In the genomic region with DNA sequence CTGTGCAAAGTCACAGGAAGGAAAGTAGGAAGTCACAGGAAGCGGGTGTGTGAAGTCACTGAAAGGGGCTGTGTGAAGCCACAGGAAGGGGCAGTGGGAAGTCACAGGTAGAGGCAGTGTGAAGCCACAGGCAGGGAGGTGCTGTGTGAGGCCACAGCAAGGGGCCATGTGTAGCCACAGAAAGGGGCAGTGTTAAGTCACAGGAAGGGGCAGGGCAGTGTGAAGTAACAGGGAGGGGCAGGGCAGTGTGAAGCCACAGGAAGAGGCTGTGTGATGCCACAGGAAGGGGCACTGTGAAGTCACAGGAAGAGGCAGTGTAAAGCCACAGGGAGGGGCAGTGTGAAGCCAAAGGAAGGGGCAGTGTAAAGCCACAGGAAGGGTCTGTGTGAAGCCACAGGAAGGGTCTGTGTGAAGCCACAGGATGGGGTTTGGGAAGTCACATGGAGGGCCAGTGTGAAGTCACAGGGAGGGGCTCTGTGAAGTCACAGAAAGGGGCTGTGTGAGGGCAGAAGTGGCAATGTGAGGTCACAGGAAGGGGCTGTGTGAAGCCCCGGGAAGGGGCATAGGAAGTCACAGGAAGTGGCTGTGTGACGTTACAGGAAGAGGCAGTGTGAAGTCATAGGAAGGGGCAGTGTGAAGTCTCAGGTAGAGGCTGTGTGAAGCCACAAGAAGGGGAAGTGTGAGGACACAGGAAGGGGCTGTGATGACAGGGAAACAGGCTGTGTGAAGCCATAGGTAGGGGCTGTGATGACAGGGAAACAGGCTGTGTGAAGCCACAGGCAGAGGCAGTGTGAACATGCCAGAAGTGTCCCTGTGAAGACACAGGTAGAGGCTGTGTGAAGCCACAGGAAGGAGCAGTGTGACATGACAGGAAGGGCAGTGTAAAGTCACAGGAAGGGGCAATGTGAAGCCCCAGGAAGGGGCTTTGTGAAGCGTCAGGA, we compare ENCODE assay signal across 20 cellular contexts. TPM values are rescaled to one million over a fixed set of nuclear protein-coding genes. Genes with fewer than 3 reads are reported as not detected.
DNase-seq lines count a peak whose midpoint lies in the region; ATAC-seq and TF ChIP-seq lines count a peak whose summit lies in the region.
"Had no signal": no experiment of that assay in that cellular context is flagged by ENCODE, and none has a peak within 500 bp of the region (broad histone marks: within the 10 kb centered on the region; RNA-seq: fewer than 3 reads in every experiment).

No MANE protein-coding gene starts in this region.

- no peak overlapping the region for H3K18ac ChIP-seq in IMR-90 (ENCODE audit: low read depth, low read length)

- no TSS peak for BruUV-seq in IMR-90 (replicated peaks; lab: Mats Ljungman, UMichigan)

- no peak overlapping the region for H2BK120ac ChIP-seq in IMR-90 (ENCODE audit: low read depth, low read length)

- H3K9me3 ChIP-seq in IMR-90 (ENCODE audit: control insufficient read depth, insufficient read depth, low read length) (peaks cover 5% of the 10 kb centered on the region; the same call in 1 of the 2 replicates), breast epithelium (no peaks in the 10 kb centered on the region)
- H3K9me3 ChIP-seq: ovary, sigmoid colon had no signal

- no peaks in the 10 kb centered on the region for H4K20me1 ChIP-seq in IMR-90 (ENCODE audit: insufficient read depth, low read length)

- no peak overlapping the region for H3K4me3 ChIP-seq in IMR-90 (ENCODE audit: insufficient read depth, low read depth, low read length)
- H3K4me3 ChIP-seq in skin epidermis = no peak overlapping the region
- H3K4me3 ChIP-seq in breast epithelium = no peak overlapping the region
- H3K4me3 ChIP-seq: lung, ovary, sigmoid colon had no signal

- no peak for TF ChIP-seq POLR2A in IMR-90 (IDR thresholded peaks at IDR 0.05; ENCODE audit: low read depth, low read length)
- no peak for TF ChIP-seq POLR2A in breast epithelium (IDR thresholded peaks at IDR 0.05)

- H2BK15ac ChIP-seq in IMR-90 (ENCODE audit: low read depth, low read length) = no peak overlapping the region

- H4K8ac ChIP-seq in IMR-90 (ENCODE audit: low read depth in 2 of 2, low read length in 2 of 2) = no peak overlapping the region

- ATAC-seq in IMR-90 (ENCODE audit: low read depth) = no peak
- ATAC-seq in HG02840 (IDR thresholded peaks at IDR 0.05; ENCODE audit: low FRiP score, unreplicated experiment) = no peak
- ATAC-seq in GM18909 (IDR thresholded peaks at IDR 0.05; ENCODE audit: poor library complexity, unreplicated experiment) = no peak

- CTCF ChIA-PET in IMR-90 (lab: Yijun Ruan, JAX) = no interaction called here

- no peak overlapping the region for H3K9ac ChIP-seq in IMR-90 (ENCODE audit: low read depth, low read length)

- H2AK5ac ChIP-seq in IMR-90 (ENCODE audit: low read depth, low read length) = no peak overlapping the region

- dilution Hi-C loops in IMR-90 (cut with HindIII; ENCODE audit: low sequenced_read_pairs, unreplicated experiment) = no loop called here

- no peak overlapping the region for H4K91ac ChIP-seq in IMR-90 (ENCODE audit: insufficient read depth, low read depth, low read length)

- no peak overlapping the region for H2AFZ ChIP-seq in IMR-90 (replicated peaks; ENCODE audit: low read length, poor library complexity)

- no peaks in the 10 kb centered on the region for H3K36me3 ChIP-seq in IMR-90 (ENCODE audit: control insufficient read depth, insufficient read depth, low read length)
- H3K36me3 ChIP-seq in breast epithelium = no peaks in the 10 kb centered on the region
- H3K36me3 ChIP-seq: ovary, sigmoid colon had no signal

- H3K4me1 ChIP-seq in IMR-90 (ENCODE audit: control insufficient read depth, insufficient read depth, low read length) = no peaks in the 10 kb centered on the region
- no peaks in the 10 kb centered on the region for H3K4me1 ChIP-seq in breast epithelium

- H3K27ac ChIP-seq in IMR-90 (ENCODE audit: insufficient read depth, low read length) (no peak overlapping the region), skin epidermis (peak overlapping the region in 12 of 21 experiments; percentile 10 to 72 (median 52)), breast epithelium (peak overlapping the region in 1 of 2 donors; percentile 19)
- H3K27ac ChIP-seq: ovary, sigmoid colon had no signal

- no peak overlapping the region for H2BK20ac ChIP-seq in IMR-90 (ENCODE audit: low read depth, low read length)

- H3K4me2 ChIP-seq in IMR-90 (ENCODE audit: low read depth, low read length) = no peak overlapping the region

- DNase-seq in activated CD8-positive, alpha-beta memory T cell treated with anti-CD3 and anti-CD28 coated beads for 24 hours = peak; percentile 54
- no peak for DNase-seq in activated CD8-positive, alpha-beta memory T cell treated with anti-CD3 and anti-CD28 coated beads, Interleukin-2, amount 50 U/mL, for 4 hours
- no peak for DNase-seq in IMR-90
- peak; percentile 32 for DNase-seq in central memory CD4-positive, alpha-beta T cell
- DNase-seq in breast epithelium (ENCODE audit: low spot score in 2 of 2) = no peak
- DNase-seq: activated CD4-positive, alpha-beta T cell treated with anti-CD3 and anti-CD28 coated beads, Interleukin-2, amount 50 U/mL, for 1 hour; activated T-cell treated with anti-CD3 and anti-CD28 coated beads, Interleukin-2, amount 50 U/mL, for 24 hours; C1 segment of cervical spinal cord; DMS53; HFFc6; NCI-H2081; NCI-H510A; ovary; sigmoid colon; SW 1271 had no signal

- no peak overlapping the region for H3K56ac ChIP-seq in IMR-90 (ENCODE audit: extremely low read depth, insufficient read depth, low read length)

- H3K14ac ChIP-seq in IMR-90 (replicated peaks; ENCODE audit: low read depth, low read length) = no peak overlapping the region

- TF ChIP-seq RAD21 in IMR-90 (IDR thresholded peaks at IDR 0.05; ENCODE audit: low read length) = no peak

- H3K9me1 ChIP-seq in IMR-90 (ENCODE audit: insufficient read depth, low read length) = no peaks in the 10 kb centered on the region

- intact Hi-C loops in IMR-90 (cut with micrococcal nuclease) = no loop called here
- intact Hi-C loops in breast epithelium (cut with DNase I; ENCODE audit: low total_unique reads) = no loop called here

- no peaks in the 10 kb centered on the region for H3K27me3 ChIP-seq in IMR-90 (ENCODE audit: control insufficient read depth, insufficient read depth, low read length)
- H3K27me3 ChIP-seq in breast epithelium = no peaks in the 10 kb centered on the region
- H3K27me3 ChIP-seq: ovary, sigmoid colon had no signal

- POLR2A ChIA-PET in IMR-90 (lab: Charles Lee; ENCODE audit: unreplicated experiment) = no interaction called here

- in situ Hi-C loops in IMR-90 (cut with MboI; ENCODE audit: low sequenced_read_pairs) = no loop called here

- no peak overlapping the region for H3K4ac ChIP-seq in IMR-90 (ENCODE audit: low read depth, low read length)

- TF ChIP-seq CTCF in IMR-90 (conservative IDR thresholded peaks at IDR 0.05; ENCODE audit: low read depth, low read length) (no peak), breast epithelium (IDR thresholded peaks at IDR 0.05) (no peak)

- H3K23ac ChIP-seq in IMR-90 (ENCODE audit: low read depth, low read length) = no peak overlapping the region

- H3K79me1 ChIP-seq in IMR-90 (ENCODE audit: low read depth in 1 of 2, low read length in 2 of 2) = no peaks in the 10 kb centered on the region

- H2AK9ac ChIP-seq in IMR-90 (replicated peaks; ENCODE audit: low read depth, low read length, poor library complexity) = peak overlapping the region; percentile 42

- no peak overlapping the region for H4K5ac ChIP-seq in IMR-90 (ENCODE audit: low read depth, low read length)

- WGBS in IMR-90 (ENCODE audit: extremely low coverage in 2 of 2, insufficient read length in 1 of 2), 2 experiments = 61% methylated on average over 4 of the region's 4 CpGs; no CpG with 5 or more reads in 1 of the 2 experiments

- no peak overlapping the region for H2BK5ac ChIP-seq in IMR-90 (ENCODE audit: low read depth, low read length, poor library complexity, severe bottlenecking)

TF ChIP-seq in IMR-90, 13 proteins besides CTCF, POLR2A, EP300 and RAD21:
- TF ChIP-seq, protein P1, sequence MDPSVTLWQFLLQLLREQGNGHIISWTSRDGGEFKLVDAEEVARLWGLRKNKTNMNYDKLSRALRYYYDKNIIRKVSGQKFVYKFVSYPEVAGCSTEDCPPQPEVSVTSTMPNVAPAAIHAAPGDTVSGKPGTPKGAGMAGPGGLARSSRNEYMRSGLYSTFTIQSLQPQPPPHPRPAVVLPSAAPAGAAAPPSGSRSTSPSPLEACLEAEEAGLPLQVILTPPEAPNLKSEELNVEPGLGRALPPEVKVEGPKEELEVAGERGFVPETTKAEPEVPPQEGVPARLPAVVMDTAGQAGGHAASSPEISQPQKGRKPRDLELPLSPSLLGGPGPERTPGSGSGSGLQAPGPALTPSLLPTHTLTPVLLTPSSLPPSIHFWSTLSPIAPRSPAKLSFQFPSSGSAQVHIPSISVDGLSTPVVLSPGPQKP (IDR thresholded peaks at IDR 0.05; ENCODE audit: borderline replicate concordance, low read depth, low read length) = no peak
- TF ChIP-seq SMC3 (IDR thresholded peaks at IDR 0.05; ENCODE audit: low read depth, low read length) (no peak), MAZ (IDR thresholded peaks at IDR 0.05; ENCODE audit: borderline replicate concordance, low read depth, low read length) (no peak), BHLHE40 (IDR thresholded peaks at IDR 0.05; ENCODE audit: low read depth, low read length) (no peak), RFX5 (IDR thresholded peaks at IDR 0.05; ENCODE audit: low read depth, low read length) (no peak), RCOR1 (IDR thresholded peaks at IDR 0.05; ENCODE audit: insufficient replicate concordance, low read length) (no peak), CHD1 (IDR thresholded peaks at IDR 0.05; ENCODE audit: low read depth, low read length) (no peak)

RNA-seq across cellular contexts. Expression of a gene that starts 36.7 kb away (rescaled TPM):
- total RNA-seq in IMR-90 (2012; rRNA removed) = 0.18 and 0.28 TPM in 2 replicates
- polyA plus RNA-seq in IMR-90 (2012; rRNA removed) = 0.06 and 0.19 TPM in 2 replicates
- 0.09 and 0.14 TPM in 2 replicates for polyA plus RNA-seq in IMR-90 (2012; cell fraction: cytosol; rRNA removed)
- 0.18 and 0.44 TPM in 2 replicates for polyA plus RNA-seq in IMR-90 (2012; cell fraction: nucleus; rRNA removed; ENCODE audit: low replicate concordance)
- total RNA-seq in breast epithelium = 10 to 100 TPM; 10.1 to 22.6 (median 20.5) TPM
- total RNA-seq: activated naive CD4-positive, alpha-beta T cell treated with anti-CD3 and anti-CD28 coated beads, Interleukin-2, amount 50 U/mL, for 72 hours; HFFc6 had no signal

Comparison
In these comparisons a context has a peak if more than half of its experiments do, and no peak if none do; other contexts are left out.
1. DNase-seq: peak in activated CD8-positive, alpha-beta memory T cell treated with anti-CD3 and anti-CD28 coated beads for 24 hours (single experiment) and central memory CD4-positive, alpha-beta T cell (single experiment); none in activated CD8-positive, alpha-beta memory T cell treated with anti-CD3 and anti-CD28 coated beads, Interleukin-2, amount 50 U/mL, for 4 hours (single experiment), IMR-90 (single experiment) and breast epithelium (0 of 2).